In genomic region chr4:175951794-175952193, GRCh38 we compare ENCODE assay signal across 24 cellular contexts.
DNase-seq lines count a peak whose midpoint lies in the region; ATAC-seq and TF ChIP-seq lines count a peak whose summit lies in the region.
"Had no signal": no experiment of that assay in that cellular context is flagged by ENCODE, and none has a peak within 500 bp of the region (broad histone marks: within the 10 kb centered on the region; RNA-seq: fewer than 3 reads in every experiment).

No MANE protein-coding gene starts in this region.

- no peak overlapping the region for H3K4me3 Mint-ChIP-seq in activated naive CD8-positive, alpha-beta T cell treated with anti-CD3 and anti-CD28 coated beads for 36 hours
- H3K4me3 Mint-ChIP-seq: activated B cell treated with CpG ODN at 0.5 μM for 24 hours; stimulated activated naive CD8-positive, alpha-beta T cell treated with anti-CD3 and anti-CD28 coated beads, Interleukin-15, amount 100 ng/mL, for 72 hours; T-helper 2 cell treated with Interferon-gamma antibody and Interleukin-4, amounts not matched to agents 5 μg/mL and 100 μg/mL, for 36 hours had no signal

- no peak for ATAC-seq in HG03469 (IDR thresholded peaks at IDR 0.05; ENCODE audit: unreplicated experiment)
- ATAC-seq: stimulated activated naive CD8-positive, alpha-beta T cell treated with anti-CD3 and anti-CD28 coated beads, Interleukin-15, amount 100 ng/mL, for 72 hours had no signal

- H3K27ac Mint-ChIP-seq in activated naive CD8-positive, alpha-beta T cell treated with anti-CD3 and anti-CD28 coated beads for 36 hours = no peak overlapping the region
- H3K27ac Mint-ChIP-seq: activated B cell treated with CpG ODN at 0.5 μM for 24 hours; stimulated activated naive CD8-positive, alpha-beta T cell treated with anti-CD3 and anti-CD28 coated beads, Interleukin-15, amount 100 ng/mL, for 72 hours; T-helper 2 cell treated with Interferon-gamma antibody and Interleukin-4, amounts not matched to agents 5 μg/mL and 100 μg/mL, for 36 hours had no signal

- POLR2A ChIA-PET in HEK293T (lab: Yijun Ruan, JAX) = no interaction called here

- peaks cover under 1% of the 10 kb centered on the region for H3K4me1 Mint-ChIP-seq in activated naive CD8-positive, alpha-beta T cell treated with anti-CD3 and anti-CD28 coated beads for 36 hours
- H3K4me1 Mint-ChIP-seq: stimulated activated naive CD8-positive, alpha-beta T cell treated with anti-CD3 and anti-CD28 coated beads, Interleukin-15, amount 100 ng/mL, for 72 hours had no signal

- no peaks in the 10 kb centered on the region for H3K9me3 Mint-ChIP-seq in activated naive CD8-positive, alpha-beta T cell treated with anti-CD3 and anti-CD28 coated beads for 36 hours
- H3K9me3 Mint-ChIP-seq: activated B cell treated with CpG ODN at 0.5 μM for 24 hours; stimulated activated naive CD8-positive, alpha-beta T cell treated with anti-CD3 and anti-CD28 coated beads, Interleukin-15, amount 100 ng/mL, for 72 hours; T-helper 2 cell treated with Interferon-gamma antibody and Interleukin-4, amounts not matched to agents 5 μg/mL and 100 μg/mL, for 36 hours had no signal

- DNase-seq in HT1080 (ENCODE audit: low read depth) (peak; percentile 55), astrocyte of the hippocampus (ENCODE audit: low read depth, low spot score) (peak; percentile 14), glomerular visceral epithelial cell (ENCODE audit: extremely low spot score) (peak; percentile 33), sigmoid colon (no peak), HEK293T (ENCODE audit: extremely low spot score) (no peak)
- DNase-seq in activated naive CD8-positive, alpha-beta T cell treated with anti-CD3 and anti-CD28 coated beads for 36 hours = no peak
- DNase-seq: activated B cell treated with CpG ODN at 0.5 μM for 24 hours; activated CD4-positive, alpha-beta T cell treated with anti-CD3 and anti-CD28 coated beads, Interleukin-2, amount 50 U/mL, for 4 hours; activated CD8-positive, alpha-beta memory T cell treated with anti-CD3 and anti-CD28 coated beads, Interleukin-2, amount 50 U/mL, for 4 hours; AML-193; DND-41; hippocampal formation; islet precursor cell; NCI-H1436 treated with DMSO at 0.1 percent for 48 hours; NCI-H2171; NCI-H524 treated with DMSO at 0.1 percent for 48 hours; retina; stimulated activated CD4-positive, alpha-beta T cell treated with anti-CD3 and anti-CD28 coated beads, Interleukin-12 subunit alpha, Interleukin-12 subunit beta, amount 100 ng/mL, for 4 hours; stimulated activated CD4-positive, alpha-beta T cell treated with anti-CD3 and anti-CD28 coated beads, Interleukin-4, amount 100 ng/mL, for 4 hours; stimulated activated naive CD8-positive, alpha-beta T cell treated with anti-CD3 and anti-CD28 coated beads, Interleukin-15, amount 100 ng/mL, for 72 hours had no signal

- TF ChIP-seq CTCF in sigmoid colon (IDR thresholded peaks at IDR 0.05) = no peak

- CTCF ChIA-PET in HEK293T (lab: Yijun Ruan, JAX) = interaction anchor here (0.7 to 1.1 kb wide), 3 partner anchors 114 to 389 kb away, joined by 3 to 4 read pairs (median 3); partner anchors contain the start of gene WDR17

- TF ChIP-seq EP300 in sigmoid colon (IDR thresholded peaks at IDR 0.05) = no peak

- H3K27ac ChIP-seq in sigmoid colon = peak overlapping the region in 3 of 4 donors; percentile 4 to 25 (median 10)
- H3K27ac ChIP-seq: cardiac muscle cell, tibial nerve had no signal

- H3K27me3 Mint-ChIP-seq in activated naive CD8-positive, alpha-beta T cell treated with anti-CD3 and anti-CD28 coated beads for 36 hours = peaks cover 7% of the 10 kb centered on the region
- H3K27me3 Mint-ChIP-seq: activated B cell treated with CpG ODN at 0.5 μM for 24 hours had no signal

- H3K27me3 ChIP-seq in sigmoid colon = no peaks in the 10 kb centered on the region
- H3K27me3 ChIP-seq: cardiac muscle cell, tibial nerve had no signal

- peaks cover 0 to 8% (median under 1%) of the 10 kb centered on the region in 4 donors for H3K4me1 ChIP-seq in sigmoid colon

- no peak for TF ChIP-seq POLR2A in sigmoid colon (IDR thresholded peaks at IDR 0.05)

- H3K4me3 ChIP-seq in sigmoid colon = no peak overlapping the region
- H3K4me3 ChIP-seq: cardiac muscle cell, tibial nerve had no signal

- H3K36me3 Mint-ChIP-seq in activated naive CD8-positive, alpha-beta T cell treated with anti-CD3 and anti-CD28 coated beads for 36 hours = no peaks in the 10 kb centered on the region

- intact Hi-C loops in sigmoid colon (cut with DNase I) = no loop called here

- no peaks in the 10 kb centered on the region for H3K9me3 ChIP-seq in sigmoid colon
- H3K9me3 ChIP-seq: tibial nerve had no signal

- H3K36me3 ChIP-seq in sigmoid colon = no peaks in the 10 kb centered on the region
- H3K36me3 ChIP-seq: cardiac muscle cell, tibial nerve had no signal

- WGBS in sigmoid colon, 2 donors = 17 to 78% methylated on average over 1 of the region's 1 CpG

TF ChIP-seq in HEK293T, 16 proteins besides CTCF, POLR2A, EP300 and RAD21:
- TF ChIP-seq L3MBTL2 (conservative IDR thresholded peaks at IDR 0.05) (no peak), CTBP1 (IDR thresholded peaks at IDR 0.05; ENCODE audit: borderline replicate concordance) (no peak), BHLHE40 (IDR thresholded peaks at IDR 0.05; ENCODE audit: borderline replicate concordance) (no peak), SP1 (IDR thresholded peaks at IDR 0.05) (no peak), HDGF (IDR thresholded peaks at IDR 0.05; ENCODE audit: borderline replicate concordance) (no peak), NFRKB (IDR thresholded peaks at IDR 0.05) (no peak), LEF1 (IDR thresholded peaks at IDR 0.05; ENCODE audit: borderline replicate concordance) (no peak), TARDBP (IDR thresholded peaks at IDR 0.05) (no peak), FOXM1 (IDR thresholded peaks at IDR 0.05; ENCODE audit: borderline replicate concordance) (no peak), ARNT (IDR thresholded peaks at IDR 0.05) (no peak), FOXA1 (IDR thresholded peaks at IDR 0.05) (no peak), ZNF384 (IDR thresholded peaks at IDR 0.05) (no peak)

Comparison
In these comparisons a context has a peak if more than half of its experiments do, and no peak if none do; other contexts are left out.
1. DNase-seq: peak in HT1080 (single experiment), astrocyte of the hippocampus (single experiment) and glomerular visceral epithelial cell (single experiment); none in sigmoid colon (single experiment), activated naive CD8-positive, alpha-beta T cell treated with anti-CD3 and anti-CD28 coated beads for 36 hours (single experiment) and HEK293T (single experiment).